Comparison of ENCODE assay signal across 8 cellular contexts in genomic region chr1:23799255-23799569, GRCh38. TPM values are rescaled to one million over a fixed set of nuclear protein-coding genes. Genes with fewer than 3 reads are reported as not detected.
DNase-seq lines count a peak whose midpoint lies in the region; ATAC-seq and TF ChIP-seq lines count a peak whose summit lies in the region.

No MANE protein-coding gene starts in this region.

- H3K9me3 ChIP-seq in effector memory CD4-positive, alpha-beta T cell (ENCODE audit: control insufficient read depth, low read length): no peaks in the 10 kb centered on the region

- no peak for TF ChIP-seq POLR2A in NB4 (IDR thresholded peaks at IDR 0.05; ENCODE audit: extremely low read depth, insufficient read length)

- peaks cover 20% of the 10 kb centered on the region for H3K4me1 ChIP-seq in effector memory CD4-positive, alpha-beta T cell (ENCODE audit: control insufficient read depth, insufficient read depth, low read length, poor library complexity, severe bottlenecking)

- H3K4me1 Mint-ChIP-seq in CD14-positive monocyte (peaks cover 33% of the 10 kb centered on the region), neural crest cell (peaks cover 17% of the 10 kb centered on the region)

- peak overlapping the region; percentile 79 for H3K4me3 ChIP-seq in NB4 (ENCODE audit: low read depth, low read length)
- H3K4me3 ChIP-seq in effector memory CD4-positive, alpha-beta T cell (ENCODE audit: insufficient read depth, low read depth, low read length, poor library complexity, severe bottlenecking): peak overlapping the region; percentile 92

- no peaks in the 10 kb centered on the region for H3K9me3 Mint-ChIP-seq in CD14-positive monocyte
- no peaks in the 10 kb centered on the region for H3K9me3 Mint-ChIP-seq in neural crest cell

- H3K27ac ChIP-seq in effector memory CD4-positive, alpha-beta T cell (ENCODE audit: insufficient read depth, low read length, poor library complexity, severe bottlenecking): peak overlapping the region; percentile 84

- peak overlapping the region in 6 of 7 donors; percentile 71 to 95 (median 91) for H3K27ac Mint-ChIP-seq in CD14-positive monocyte
- H3K27ac Mint-ChIP-seq in neural crest cell (ENCODE audit: unreplicated experiment): no peak overlapping the region

- no peak for ATAC-seq in HG02840 (IDR thresholded peaks at IDR 0.05; ENCODE audit: low FRiP score, unreplicated experiment)
- ATAC-seq in HG03196 (IDR thresholded peaks at IDR 0.05; ENCODE audit: unreplicated experiment): no peak
- no peak for ATAC-seq in GM18519 (IDR thresholded peaks at IDR 0.05; ENCODE audit: low FRiP score, unreplicated experiment)

- peaks cover 0 to 3% (median 0%) of the 10 kb centered on the region in 3 donors for H3K27me3 Mint-ChIP-seq in CD14-positive monocyte (ENCODE audit: low read depth in 3 of 3)
- H3K27me3 Mint-ChIP-seq in neural crest cell (ENCODE audit: low read depth): peaks cover 2% of the 10 kb centered on the region

- no peaks in the 10 kb centered on the region for H3K27me3 ChIP-seq in effector memory CD4-positive, alpha-beta T cell (replicated peaks; ENCODE audit: control insufficient read depth, insufficient read depth, low read length, poor library complexity, severe bottlenecking)

- TF ChIP-seq CTCF in CD14-positive monocyte (IDR thresholded peaks at IDR 0.05) (no peak), NB4 (IDR thresholded peaks at IDR 0.05; ENCODE audit: low read depth, low read length) (no peak), neural crest cell (conservative IDR thresholded peaks at IDR 0.05) (no peak), GM10266 (IDR thresholded peaks at IDR 0.05; ENCODE audit: control insufficient read depth, insufficient read depth, low read depth, missing control alignments) (no peak)

- intact Hi-C loops in CD14-positive monocyte (cut with micrococcal nuclease): no loop called here

- peaks cover 38 to 59% of the 10 kb centered on the region in 2 donors for H3K36me3 Mint-ChIP-seq in CD14-positive monocyte
- H3K36me3 Mint-ChIP-seq in neural crest cell (ENCODE audit: low read depth): no peaks in the 10 kb centered on the region

- H3K36me3 ChIP-seq in effector memory CD4-positive, alpha-beta T cell (ENCODE audit: control insufficient read depth, insufficient read depth, low read length): peaks cover 15% of the 10 kb centered on the region

- peak overlapping the region; percentile 89 to 95 for H3K4me3 Mint-ChIP-seq in CD14-positive monocyte
- H3K4me3 Mint-ChIP-seq in neural crest cell: peak overlapping the region; percentile 97

- no peak for DNase-seq in CD14-positive monocyte (ENCODE audit: low spot score)
- DNase-seq in NB4 (ENCODE audit: low read depth): no peak
- no peak for DNase-seq in effector memory CD4-positive, alpha-beta T cell
- no peak for DNase-seq in neural crest cell (ENCODE audit: low read depth, low spot score)
- DNase-seq in GM10266 (ENCODE audit: extremely low spot score): no peak

RNA-seq across cellular contexts. Expression of gene GALE, which starts 1.3 kb away (rescaled TPM):
- 10 to 100 TPM; 17.6 to 18.0 TPM for polyA plus RNA-seq in CD14-positive monocyte
- 47.1 and 47.2 TPM in 2 replicates for total RNA-seq in neural crest cell

RNA-seq across cellular contexts. Expression of gene LYPLA2, which starts 8.3 kb away (rescaled TPM):
- polyA plus RNA-seq in CD14-positive monocyte: 10 to 100 TPM; 74.1 to 86.7 TPM
- 88.9 and 89.6 TPM in 2 replicates for total RNA-seq in neural crest cell

RNA-seq across cellular contexts. Expression of gene PITHD1, which starts 21.0 kb away (rescaled TPM):
- 10 to 100 TPM; 20.8 to 29.9 TPM for polyA plus RNA-seq in CD14-positive monocyte
- 54.8 and 57.5 TPM in 2 replicates for total RNA-seq in neural crest cell

RNA-seq across cellular contexts. Expression of gene HMGCL, which starts 26.0 kb away (rescaled TPM):
- 10 to 100 TPM; 22.1 to 26.7 TPM for polyA plus RNA-seq in CD14-positive monocyte
- total RNA-seq in neural crest cell: 15.6 and 17.4 TPM in 2 replicates

RNA-seq across cellular contexts. Expression of gene ELOA, which starts 55.9 kb away (rescaled TPM):
- polyA plus RNA-seq in CD14-positive monocyte: 10 to 100 TPM; 28.7 to 31.2 TPM
- total RNA-seq in neural crest cell: 43.1 and 45.8 TPM in 2 replicates
